In the genomic region with DNA sequence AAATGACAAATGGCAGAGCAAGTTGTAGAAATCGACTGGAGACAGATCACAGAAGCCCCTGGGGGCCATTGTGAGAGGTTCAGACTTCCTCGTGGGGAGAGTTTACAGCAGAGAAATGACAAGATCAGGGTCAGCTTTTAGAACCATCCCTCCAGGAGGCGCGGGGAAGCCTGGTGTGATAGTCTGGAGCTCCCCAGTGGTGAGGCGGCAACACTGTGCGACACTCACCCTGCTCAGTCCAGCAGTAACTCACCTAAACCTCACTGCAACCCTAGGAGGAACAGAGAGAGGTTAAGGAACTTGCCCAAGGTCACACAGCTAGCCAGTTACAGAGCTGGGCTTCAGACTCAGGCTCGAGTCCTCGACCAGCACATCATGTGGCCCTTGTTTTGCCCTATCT, we compare ENCODE assay signal across 29 cellular contexts.
"Had no signal": no experiment of that assay in that cellular context is flagged by ENCODE, and none has a peak within 500 bp of the region (broad histone marks: within the 10 kb centered on the region; RNA-seq: fewer than 3 reads in every experiment).

No MANE protein-coding gene starts in this region.

- H3K36me3 ChIP-seq: adrenal gland, breast epithelium had no signal

- H3K4me1 Mint-ChIP-seq: activated B cell treated with CpG ODN at 0.5 μM for 24 hours had no signal

- H3K4me2 ChIP-seq: PC-9 had no signal

- DNase-seq: activated B cell treated with CpG ODN at 0.5 μM for 24 hours; activated CD4-positive, alpha-beta memory T cell treated with anti-CD3 and anti-CD28 coated beads for 36 hours; activated CD4-positive, alpha-beta T cell treated with anti-CD3 and anti-CD28 coated beads for 4 hours; activated CD4-positive, alpha-beta T cell treated with anti-CD3 and anti-CD28 coated beads, Interleukin-2, amount 50 U/mL, for 1 hour; activated CD4-positive, CD25-positive, alpha-beta regulatory T cell treated with anti-CD3 and anti-CD28 coated beads, Interleukin-2, amount 50 U/mL, for 72 hours; activated CD8-positive, alpha-beta memory T cell treated with anti-CD3 and anti-CD28 coated beads, Interleukin-2, amount 50 U/mL, for 4 hours; activated gamma-delta T cell treated with Interleukin-2 at 50 U/mL for 16 hours; activated naive CD4-positive, alpha-beta T cell treated with anti-CD3 and anti-CD28 coated beads for 36 hours; activated T-cell treated with anti-CD3 and anti-CD28 coated beads for 4 hours; activated T-cell treated with anti-CD3 and anti-CD28 coated beads, Interleukin-2, amount 50 U/mL, for 4 hours; adrenal gland; body of pancreas; NCI-H1048; NCI-H1105 treated with DMSO at 0.1 percent for 48 hours; NCI-H1436; NCI-H1694; NCI-H1930; NCI-H2081 treated with DMSO at 0.1 percent for 48 hours; NCI-H345; NCI-H526; NCI-H748 treated with DMSO at 0.1 percent for 48 hours; NK-92 treated with Interleukin-12 subunit alpha and Interleukin-12 subunit beta, amount 100 ng/mL, for 24 hours; PC-9; Right ventricle myocardium superior had no signal

- H3K4me3 ChIP-seq: adrenal gland, body of pancreas, breast epithelium, PC-9 had no signal

- H3K27ac Mint-ChIP-seq: activated B cell treated with CpG ODN at 0.5 μM for 24 hours; activated CD4-positive, alpha-beta memory T cell treated with anti-CD3 and anti-CD28 coated beads for 36 hours; activated naive CD4-positive, alpha-beta T cell treated with anti-CD3 and anti-CD28 coated beads for 36 hours; activated naive CD4-positive, alpha-beta T cell treated with anti-CD3 and anti-CD28 coated beads, Interleukin-2, amount 50 U/mL, for 72 hours; activated T-helper 1 cell treated with anti-CD3 and anti-CD28 coated beads, Interleukin-12 subunit alpha, Interleukin-12 subunit beta, Interleukin-2, Interleukin-4 antibody, amounts not matched to agents 30 ng/mL and 10 ng/mL and 1 ng/mL, durations not matched to agents 14 hours and 24 hours and 36 hours; T-helper 1 cell treated with Interleukin-12 subunit alpha and Interleukin-12 subunit beta and Interleukin-4 antibody, amounts not matched to agents 30 μg/mL and 1 μg/mL, for 36 hours; T-helper 2 cell treated with Interferon-gamma antibody and Interleukin-4, amounts not matched to agents 5 μg/mL and 100 μg/mL, for 36 hours had no signal

- H3K27ac ChIP-seq: adrenal gland, body of pancreas, breast epithelium, PC-9 had no signal

- H2AFZ ChIP-seq: PC-9 had no signal

- H3K27me3 ChIP-seq: body of pancreas, breast epithelium had no signal

- H3K9me3 Mint-ChIP-seq: activated B cell treated with CpG ODN at 0.5 μM for 24 hours; activated CD4-positive, alpha-beta memory T cell treated with anti-CD3 and anti-CD28 coated beads for 36 hours; activated naive CD4-positive, alpha-beta T cell treated with anti-CD3 and anti-CD28 coated beads for 36 hours; activated T-cell treated with anti-CD3 and anti-CD28 coated beads, Interleukin-2, amount 50 U/mL, for 4 hours; activated T-helper 1 cell treated with anti-CD3 and anti-CD28 coated beads, Interleukin-12 subunit alpha, Interleukin-12 subunit beta, Interleukin-2, Interleukin-4 antibody, amounts not matched to agents 30 ng/mL and 10 ng/mL and 1 ng/mL, durations not matched to agents 14 hours and 24 hours and 36 hours; T-helper 1 cell treated with Interleukin-12 subunit alpha and Interleukin-12 subunit beta and Interleukin-4 antibody, amounts not matched to agents 30 μg/mL and 1 μg/mL, for 36 hours; T-helper 2 cell treated with Interferon-gamma antibody and Interleukin-4, amounts not matched to agents 5 μg/mL and 100 μg/mL, for 36 hours had no signal

- ATAC-seq: activated naive CD4-positive, alpha-beta T cell treated with anti-CD3 and anti-CD28 coated beads, Interleukin-2, amount 50 U/mL, for 72 hours; activated T-cell treated with anti-CD3 and anti-CD28 coated beads, Interleukin-2, amount 50 U/mL, for 4 hours; body of pancreas had no signal

- H3K9me3 ChIP-seq: adrenal gland, body of pancreas, breast epithelium had no signal

- H3K4me3 Mint-ChIP-seq: activated B cell treated with CpG ODN at 0.5 μM for 24 hours; activated CD4-positive, alpha-beta memory T cell treated with anti-CD3 and anti-CD28 coated beads for 36 hours; activated naive CD4-positive, alpha-beta T cell treated with anti-CD3 and anti-CD28 coated beads for 36 hours; activated T-cell treated with anti-CD3 and anti-CD28 coated beads, Interleukin-2, amount 50 U/mL, for 4 hours; activated T-helper 1 cell treated with anti-CD3 and anti-CD28 coated beads, Interleukin-12 subunit alpha, Interleukin-12 subunit beta, Interleukin-2, Interleukin-4 antibody, amounts not matched to agents 30 ng/mL and 10 ng/mL and 1 ng/mL, durations not matched to agents 14 hours and 24 hours and 36 hours; T-helper 1 cell treated with Interleukin-12 subunit alpha and Interleukin-12 subunit beta and Interleukin-4 antibody, amounts not matched to agents 30 μg/mL and 1 μg/mL, for 36 hours; T-helper 2 cell treated with Interferon-gamma antibody and Interleukin-4, amounts not matched to agents 5 μg/mL and 100 μg/mL, for 36 hours had no signal

- H3K4me1 ChIP-seq: adrenal gland, breast epithelium had no signal

- H3K36me3 Mint-ChIP-seq: activated CD4-positive, alpha-beta memory T cell treated with anti-CD3 and anti-CD28 coated beads for 36 hours; activated naive CD4-positive, alpha-beta T cell treated with anti-CD3 and anti-CD28 coated beads, Interleukin-2, amount 50 U/mL, for 72 hours had no signal
